Comparison of ENCODE assay signal across 2 cellular contexts in the genomic region with DNA sequence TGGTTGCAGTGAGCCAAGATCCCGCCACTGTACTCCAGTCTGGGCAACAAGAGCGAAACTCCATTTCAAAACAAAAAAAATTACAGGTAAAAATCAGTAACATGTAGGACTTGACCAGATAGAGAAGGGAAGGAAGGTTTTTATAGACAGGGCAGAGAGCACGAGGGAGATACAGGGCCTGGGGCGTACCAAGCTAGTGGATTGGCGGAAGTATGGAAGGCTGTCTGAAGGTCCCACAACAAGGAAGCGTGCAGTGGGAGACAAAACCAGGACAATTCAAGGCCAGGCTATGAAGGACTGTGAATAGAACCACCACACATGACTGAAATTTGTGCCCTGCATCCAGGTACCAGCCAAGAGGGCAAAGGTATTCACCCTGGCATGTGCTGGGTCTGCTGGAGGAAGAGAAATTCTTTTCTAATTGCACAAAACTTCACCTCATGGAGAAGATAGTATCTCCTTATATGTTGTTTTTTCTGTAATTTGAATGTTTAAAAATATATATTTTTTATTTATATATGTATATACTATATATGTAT.
TF ChIP-seq lines count a peak whose summit lies in the region.

No MANE protein-coding gene starts in this region.

TF ChIP-seq in IMR-90, 13 proteins besides CTCF, POLR2A, EP300 and RAD21:
- TF ChIP-seq MAFK (IDR thresholded peaks at IDR 0.05; ENCODE audit: low read depth, low read length) (no peak), CEBPB (IDR thresholded peaks at IDR 0.05; ENCODE audit: low read depth, low read length) (no peak), RFX5 (IDR thresholded peaks at IDR 0.05; ENCODE audit: low read depth, low read length) (no peak), MXI1 (IDR thresholded peaks at IDR 0.05; ENCODE audit: borderline replicate concordance, low read depth, low read length) (no peak), FOS (IDR thresholded peaks at IDR 0.05; ENCODE audit: low read depth, low read length) (no peak), RCOR1 (IDR thresholded peaks at IDR 0.05; ENCODE audit: insufficient replicate concordance, low read length) (no peak), NFE2L2 (IDR thresholded peaks at IDR 0.05; ENCODE audit: low read depth, low read length) (no peak), MAZ (IDR thresholded peaks at IDR 0.05; ENCODE audit: borderline replicate concordance, low read depth, low read length) (no peak), BHLHE40 (IDR thresholded peaks at IDR 0.05; ENCODE audit: low read depth, low read length) (no peak), SMC3 (IDR thresholded peaks at IDR 0.05; ENCODE audit: low read depth, low read length) (no peak), CHD1 (IDR thresholded peaks at IDR 0.05; ENCODE audit: low read depth, low read length) (no peak)
- TF ChIP-seq, protein P1, sequence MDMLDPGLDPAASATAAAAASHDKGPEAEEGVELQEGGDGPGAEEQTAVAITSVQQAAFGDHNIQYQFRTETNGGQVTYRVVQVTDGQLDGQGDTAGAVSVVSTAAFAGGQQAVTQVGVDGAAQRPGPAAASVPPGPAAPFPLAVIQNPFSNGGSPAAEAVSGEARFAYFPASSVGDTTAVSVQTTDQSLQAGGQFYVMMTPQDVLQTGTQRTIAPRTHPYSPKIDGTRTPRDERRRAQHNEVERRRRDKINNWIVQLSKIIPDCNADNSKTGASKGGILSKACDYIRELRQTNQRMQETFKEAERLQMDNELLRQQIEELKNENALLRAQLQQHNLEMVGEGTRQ (IDR thresholded peaks at IDR 0.05; ENCODE audit: low read depth, low read length), result no peak
- TF ChIP-seq, protein P2, sequence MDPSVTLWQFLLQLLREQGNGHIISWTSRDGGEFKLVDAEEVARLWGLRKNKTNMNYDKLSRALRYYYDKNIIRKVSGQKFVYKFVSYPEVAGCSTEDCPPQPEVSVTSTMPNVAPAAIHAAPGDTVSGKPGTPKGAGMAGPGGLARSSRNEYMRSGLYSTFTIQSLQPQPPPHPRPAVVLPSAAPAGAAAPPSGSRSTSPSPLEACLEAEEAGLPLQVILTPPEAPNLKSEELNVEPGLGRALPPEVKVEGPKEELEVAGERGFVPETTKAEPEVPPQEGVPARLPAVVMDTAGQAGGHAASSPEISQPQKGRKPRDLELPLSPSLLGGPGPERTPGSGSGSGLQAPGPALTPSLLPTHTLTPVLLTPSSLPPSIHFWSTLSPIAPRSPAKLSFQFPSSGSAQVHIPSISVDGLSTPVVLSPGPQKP (IDR thresholded peaks at IDR 0.05; ENCODE audit: borderline replicate concordance, low read depth, low read length), result no peak

TF ChIP-seq in H1, 55 proteins besides CTCF, POLR2A, EP300 and RAD21:
- TF ChIP-seq, protein P3, sequence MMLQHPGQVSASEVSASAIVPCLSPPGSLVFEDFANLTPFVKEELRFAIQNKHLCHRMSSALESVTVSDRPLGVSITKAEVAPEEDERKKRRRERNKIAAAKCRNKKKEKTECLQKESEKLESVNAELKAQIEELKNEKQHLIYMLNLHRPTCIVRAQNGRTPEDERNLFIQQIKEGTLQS (IDR thresholded peaks at IDR 0.05; ENCODE audit: insufficient read depth, low read depth, low read length), result no peak
- TF ChIP-seq PHF8 (conservative IDR thresholded peaks at IDR 0.05; ENCODE audit: low read depth, low read length) (no peak), POLR2AphosphoS5 (IDR thresholded peaks at IDR 0.05; ENCODE audit: low read depth, low read length) (no peak), TEAD4 (IDR thresholded peaks at IDR 0.05; ENCODE audit: low read depth, low read length) (no peak), CBX5 (IDR thresholded peaks at IDR 0.05; ENCODE audit: low read depth, low read length) (no peak), SIRT6 (IDR thresholded peaks at IDR 0.05; ENCODE audit: low read length) (no peak), KDM1A (IDR thresholded peaks at IDR 0.05; ENCODE audit: borderline replicate concordance, low read length) (no peak), KDM5A (IDR thresholded peaks at IDR 0.05; ENCODE audit: low read length) (no peak)
